In genomic region chr5:66898241-66899039, GRCh38 we compare ENCODE assay signal across 19 cellular contexts.
DNase-seq lines count a peak whose midpoint lies in the region; ATAC-seq and TF ChIP-seq lines count a peak whose summit lies in the region.
"Had no signal": no experiment of that assay in that cellular context is flagged by ENCODE, and none has a peak within 500 bp of the region (broad histone marks: within the 10 kb centered on the region; RNA-seq: fewer than 3 reads in every experiment).

No MANE protein-coding gene starts in this region.

- no peak overlapping the region for H3K4me3 ChIP-seq in HEK293 (ENCODE audit: low read depth, low read length)
- no peak overlapping the region for H3K4me3 ChIP-seq in trophoblast cell (ENCODE audit: low read depth, low read length)
- H3K4me3 ChIP-seq: Peyer's patch had no signal

- H2BK5ac ChIP-seq in trophoblast cell (ENCODE audit: low read depth, low read length, poor library complexity): no peak overlapping the region

- no peak overlapping the region for H2AK5ac ChIP-seq in trophoblast cell (ENCODE audit: low read length)

- H3K27me3 ChIP-seq in trophoblast cell (ENCODE audit: insufficient read depth, low read length): no peaks in the 10 kb centered on the region
- H3K27me3 ChIP-seq: BE2C, Peyer's patch had no signal

- no peak overlapping the region for H3K4ac ChIP-seq in trophoblast cell (ENCODE audit: low read depth, low read length)

- H2AFZ ChIP-seq in trophoblast cell (ENCODE audit: insufficient read depth, low read length, poor library complexity): no peak overlapping the region

- H3K4me2 ChIP-seq in trophoblast cell (ENCODE audit: low read length): no peak overlapping the region

- peak overlapping the region; percentile 60 for H2BK120ac ChIP-seq in trophoblast cell (ENCODE audit: insufficient read depth, low read length, poor library complexity)

- POLR2A ChIA-PET in HEK293 (lab: Yijun Ruan, JAX): no interaction called here

- no peaks in the 10 kb centered on the region for H3K79me1 ChIP-seq in trophoblast cell (ENCODE audit: low read length)

- H2BK12ac ChIP-seq in trophoblast cell (ENCODE audit: low read length): no peak overlapping the region

- no peak for ATAC-seq in HG02678 (IDR thresholded peaks at IDR 0.05; ENCODE audit: unreplicated experiment)
- ATAC-seq: Right ventricle myocardium inferior had no signal

- no peaks in the 10 kb centered on the region for H3K79me2 ChIP-seq in trophoblast cell (ENCODE audit: control insufficient read depth, insufficient read depth, low read length, poor library complexity)

- H3K4me1 ChIP-seq in HEK293 (ENCODE audit: control insufficient read depth, insufficient read depth, low read length) (no peaks in the 10 kb centered on the region), trophoblast cell (ENCODE audit: control insufficient read depth in 1 of 2, insufficient read depth in 2 of 2, low read length in 2 of 2) (peaks cover 0 to 2% of the 10 kb centered on the region in 2 experiments)
- H3K4me1 ChIP-seq: Peyer's patch had no signal

- DNase-seq in OCI-M1 (lab: John Stamatoyannopoulos, UW) (peak; percentile 37), fibroblast of peridontal ligament (ENCODE audit: extremely low read depth) (peak; percentile 58), trophoblast cell (no peak), DMS114 treated with DMSO at 0.1 percent for 48 hours (lab: John Stamatoyannopoulos, UW; ENCODE audit: unreplicated experiment) (no peak), GM10266 (ENCODE audit: extremely low spot score) (no peak)
- DNase-seq: BE2C; CD4-positive, alpha-beta T cell; DMS53; HCEC 1CT; MV-4-11; NCI-H1930; NCI-H2171 treated with DMSO at 0.1 percent for 48 hours; NCI-H510A; NCI-H82; Peyer's patch had no signal

- H4K8ac ChIP-seq in trophoblast cell (ENCODE audit: low read depth, low read length): no peak overlapping the region

- H3K36me3 ChIP-seq in HEK293 (ENCODE audit: control insufficient read depth in 2 of 2, insufficient read depth in 1 of 2, low read length in 2 of 2) (no peaks in the 10 kb centered on the region), trophoblast cell (ENCODE audit: control insufficient read depth in 1 of 2, insufficient read depth in 2 of 2, low read length in 2 of 2) (no peaks in the 10 kb centered on the region)
- H3K36me3 ChIP-seq: BE2C, Peyer's patch had no signal

- no peak for TF ChIP-seq CTCF in HEK293 (tag by site-specific recombination; IDR thresholded peaks at IDR 0.05)
- no peak for TF ChIP-seq CTCF in GM10266 (IDR thresholded peaks at IDR 0.05; ENCODE audit: control insufficient read depth, insufficient read depth, low read depth, missing control alignments)

- no peak overlapping the region for H3K9ac ChIP-seq in trophoblast cell (ENCODE audit: low read length)

- peak overlapping the region; percentile 37 for H4K91ac ChIP-seq in trophoblast cell (ENCODE audit: low read depth, low read length)

- no CpG with 5 or more reads among the region's 2 CpGs for WGBS in trophoblast cell (ENCODE audit: extremely low coverage, insufficient coverage, insufficient read length)

- H3K23ac ChIP-seq in trophoblast cell (ENCODE audit: low read length): no peak overlapping the region

- H3K18ac ChIP-seq in trophoblast cell (ENCODE audit: low read length): no peak overlapping the region

- no peak overlapping the region for H4K12ac ChIP-seq in trophoblast cell (ENCODE audit: low read depth, low read length)

- H3K9me3 ChIP-seq in HEK293 (ENCODE audit: control insufficient read depth, insufficient read depth, low read depth, low read length) (no peaks in the 10 kb centered on the region), trophoblast cell (ENCODE audit: insufficient read depth, low read depth, low read length) (no peaks in the 10 kb centered on the region)
- H3K9me3 ChIP-seq: BE2C, Peyer's patch had no signal

- CTCF ChIA-PET in HEK293 (lab: Yijun Ruan, JAX): no interaction called here

- H3K14ac ChIP-seq in trophoblast cell (ENCODE audit: low read length): no peak overlapping the region

- H3K27ac ChIP-seq in HEK293 (ENCODE audit: extremely low read depth, low read depth, low read length): no peak overlapping the region
- no peak overlapping the region for H3K27ac ChIP-seq in trophoblast cell (ENCODE audit: low read depth, low read length)
- H3K27ac ChIP-seq: HL-60, Peyer's patch had no signal

TF ChIP-seq in HEK293, 187 proteins besides CTCF, POLR2A, EP300 and RAD21:
- TF ChIP-seq PRDM6 (tag by site-specific recombination; IDR thresholded peaks at IDR 0.05) (no peak), PRDM1 (tag by site-specific recombination; IDR thresholded peaks at IDR 0.05) (0 out of 2 replicates have a peak, but pooled peaks have one; percentile 49), ZSCAN30 (tag by site-specific recombination; IDR thresholded peaks at IDR 0.05) (no peak)

Comparison
In these comparisons a context has a peak if more than half of its experiments do, and no peak if none do; other contexts are left out.
1. DNase-seq: peak in OCI-M1 (single experiment) and fibroblast of peridontal ligament (single experiment); none in trophoblast cell (0 of 2), DMS114 treated with DMSO at 0.1 percent for 48 hours (single experiment) and GM10266 (single experiment).